Comparison of ENCODE assay signal across 1 cellular context in the genomic region with DNA sequence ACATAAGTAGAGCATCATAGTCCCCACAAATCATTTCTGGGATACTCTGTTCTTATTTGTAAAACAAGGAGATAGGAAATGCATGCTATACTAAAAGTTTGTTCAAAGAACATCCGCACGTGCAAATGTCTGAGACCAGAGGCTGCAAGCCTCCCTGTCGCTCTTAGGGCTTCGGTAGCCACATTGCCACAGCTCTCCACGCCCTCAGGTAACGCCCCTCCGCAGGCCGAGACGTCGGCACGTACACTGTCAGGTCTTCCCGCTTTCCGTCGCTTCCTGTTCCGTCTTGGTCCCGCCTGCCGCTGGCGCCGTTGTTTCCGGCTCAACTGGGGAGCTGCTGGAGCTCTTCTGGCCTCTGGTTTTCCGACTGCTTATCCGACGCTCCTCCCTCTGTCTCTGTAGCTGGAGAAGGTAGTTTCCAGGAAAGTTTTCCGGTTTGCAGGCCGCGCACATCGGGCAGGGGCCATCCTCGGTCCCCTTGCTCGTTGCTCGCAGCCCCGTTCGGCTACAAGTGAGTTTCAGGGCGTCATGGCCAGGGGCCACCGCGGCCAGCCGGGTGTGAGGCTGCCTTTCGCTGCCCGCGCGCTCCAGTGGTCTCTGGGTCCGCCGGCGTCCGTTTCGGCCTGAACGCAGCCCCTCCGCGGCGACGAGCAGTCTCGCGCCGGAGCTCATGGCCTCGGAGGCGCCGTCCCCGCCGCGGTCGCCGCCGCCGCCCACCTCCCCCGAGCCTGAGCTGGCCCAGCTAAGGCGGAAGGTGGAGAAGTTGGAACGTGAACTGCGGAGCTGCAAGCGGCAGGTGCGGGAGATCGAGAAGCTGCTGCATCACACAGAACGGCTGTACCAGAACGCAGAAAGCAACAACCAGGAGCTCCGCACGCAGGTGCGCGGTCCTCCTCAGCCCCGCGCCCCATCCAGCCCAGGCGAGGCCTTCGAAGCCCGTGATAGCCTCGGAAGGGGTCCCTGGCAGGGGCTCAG.
TF ChIP-seq lines count a peak whose summit lies in the region.

A gene with protein sequence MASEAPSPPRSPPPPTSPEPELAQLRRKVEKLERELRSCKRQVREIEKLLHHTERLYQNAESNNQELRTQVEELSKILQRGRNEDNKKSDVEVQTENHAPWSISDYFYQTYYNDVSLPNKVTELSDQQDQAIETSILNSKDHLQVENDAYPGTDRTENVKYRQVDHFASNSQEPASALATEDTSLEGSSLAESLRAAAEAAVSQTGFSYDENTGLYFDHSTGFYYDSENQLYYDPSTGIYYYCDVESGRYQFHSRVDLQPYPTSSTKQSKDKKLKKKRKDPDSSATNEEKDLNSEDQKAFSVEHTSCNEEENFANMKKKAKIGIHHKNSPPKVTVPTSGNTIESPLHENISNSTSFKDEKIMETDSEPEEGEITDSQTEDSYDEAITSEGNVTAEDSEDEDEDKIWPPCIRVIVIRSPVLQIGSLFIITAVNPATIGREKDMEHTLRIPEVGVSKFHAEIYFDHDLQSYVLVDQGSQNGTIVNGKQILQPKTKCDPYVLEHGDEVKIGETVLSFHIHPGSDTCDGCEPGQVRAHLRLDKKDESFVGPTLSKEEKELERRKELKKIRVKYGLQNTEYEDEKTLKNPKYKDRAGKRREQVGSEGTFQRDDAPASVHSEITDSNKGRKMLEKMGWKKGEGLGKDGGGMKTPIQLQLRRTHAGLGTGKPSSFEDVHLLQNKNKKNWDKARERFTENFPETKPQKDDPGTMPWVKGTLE (plus strand): TSS at position 308 of the 975 bp plus-strand sequence. CDS start 363 bp downstream, at position 671.

TF ChIP-seq in K562, 482 proteins besides CTCF, POLR2A, EP300 and RAD21 (continued from another document and continues in another):
- TF ChIP-seq, protein P1, sequence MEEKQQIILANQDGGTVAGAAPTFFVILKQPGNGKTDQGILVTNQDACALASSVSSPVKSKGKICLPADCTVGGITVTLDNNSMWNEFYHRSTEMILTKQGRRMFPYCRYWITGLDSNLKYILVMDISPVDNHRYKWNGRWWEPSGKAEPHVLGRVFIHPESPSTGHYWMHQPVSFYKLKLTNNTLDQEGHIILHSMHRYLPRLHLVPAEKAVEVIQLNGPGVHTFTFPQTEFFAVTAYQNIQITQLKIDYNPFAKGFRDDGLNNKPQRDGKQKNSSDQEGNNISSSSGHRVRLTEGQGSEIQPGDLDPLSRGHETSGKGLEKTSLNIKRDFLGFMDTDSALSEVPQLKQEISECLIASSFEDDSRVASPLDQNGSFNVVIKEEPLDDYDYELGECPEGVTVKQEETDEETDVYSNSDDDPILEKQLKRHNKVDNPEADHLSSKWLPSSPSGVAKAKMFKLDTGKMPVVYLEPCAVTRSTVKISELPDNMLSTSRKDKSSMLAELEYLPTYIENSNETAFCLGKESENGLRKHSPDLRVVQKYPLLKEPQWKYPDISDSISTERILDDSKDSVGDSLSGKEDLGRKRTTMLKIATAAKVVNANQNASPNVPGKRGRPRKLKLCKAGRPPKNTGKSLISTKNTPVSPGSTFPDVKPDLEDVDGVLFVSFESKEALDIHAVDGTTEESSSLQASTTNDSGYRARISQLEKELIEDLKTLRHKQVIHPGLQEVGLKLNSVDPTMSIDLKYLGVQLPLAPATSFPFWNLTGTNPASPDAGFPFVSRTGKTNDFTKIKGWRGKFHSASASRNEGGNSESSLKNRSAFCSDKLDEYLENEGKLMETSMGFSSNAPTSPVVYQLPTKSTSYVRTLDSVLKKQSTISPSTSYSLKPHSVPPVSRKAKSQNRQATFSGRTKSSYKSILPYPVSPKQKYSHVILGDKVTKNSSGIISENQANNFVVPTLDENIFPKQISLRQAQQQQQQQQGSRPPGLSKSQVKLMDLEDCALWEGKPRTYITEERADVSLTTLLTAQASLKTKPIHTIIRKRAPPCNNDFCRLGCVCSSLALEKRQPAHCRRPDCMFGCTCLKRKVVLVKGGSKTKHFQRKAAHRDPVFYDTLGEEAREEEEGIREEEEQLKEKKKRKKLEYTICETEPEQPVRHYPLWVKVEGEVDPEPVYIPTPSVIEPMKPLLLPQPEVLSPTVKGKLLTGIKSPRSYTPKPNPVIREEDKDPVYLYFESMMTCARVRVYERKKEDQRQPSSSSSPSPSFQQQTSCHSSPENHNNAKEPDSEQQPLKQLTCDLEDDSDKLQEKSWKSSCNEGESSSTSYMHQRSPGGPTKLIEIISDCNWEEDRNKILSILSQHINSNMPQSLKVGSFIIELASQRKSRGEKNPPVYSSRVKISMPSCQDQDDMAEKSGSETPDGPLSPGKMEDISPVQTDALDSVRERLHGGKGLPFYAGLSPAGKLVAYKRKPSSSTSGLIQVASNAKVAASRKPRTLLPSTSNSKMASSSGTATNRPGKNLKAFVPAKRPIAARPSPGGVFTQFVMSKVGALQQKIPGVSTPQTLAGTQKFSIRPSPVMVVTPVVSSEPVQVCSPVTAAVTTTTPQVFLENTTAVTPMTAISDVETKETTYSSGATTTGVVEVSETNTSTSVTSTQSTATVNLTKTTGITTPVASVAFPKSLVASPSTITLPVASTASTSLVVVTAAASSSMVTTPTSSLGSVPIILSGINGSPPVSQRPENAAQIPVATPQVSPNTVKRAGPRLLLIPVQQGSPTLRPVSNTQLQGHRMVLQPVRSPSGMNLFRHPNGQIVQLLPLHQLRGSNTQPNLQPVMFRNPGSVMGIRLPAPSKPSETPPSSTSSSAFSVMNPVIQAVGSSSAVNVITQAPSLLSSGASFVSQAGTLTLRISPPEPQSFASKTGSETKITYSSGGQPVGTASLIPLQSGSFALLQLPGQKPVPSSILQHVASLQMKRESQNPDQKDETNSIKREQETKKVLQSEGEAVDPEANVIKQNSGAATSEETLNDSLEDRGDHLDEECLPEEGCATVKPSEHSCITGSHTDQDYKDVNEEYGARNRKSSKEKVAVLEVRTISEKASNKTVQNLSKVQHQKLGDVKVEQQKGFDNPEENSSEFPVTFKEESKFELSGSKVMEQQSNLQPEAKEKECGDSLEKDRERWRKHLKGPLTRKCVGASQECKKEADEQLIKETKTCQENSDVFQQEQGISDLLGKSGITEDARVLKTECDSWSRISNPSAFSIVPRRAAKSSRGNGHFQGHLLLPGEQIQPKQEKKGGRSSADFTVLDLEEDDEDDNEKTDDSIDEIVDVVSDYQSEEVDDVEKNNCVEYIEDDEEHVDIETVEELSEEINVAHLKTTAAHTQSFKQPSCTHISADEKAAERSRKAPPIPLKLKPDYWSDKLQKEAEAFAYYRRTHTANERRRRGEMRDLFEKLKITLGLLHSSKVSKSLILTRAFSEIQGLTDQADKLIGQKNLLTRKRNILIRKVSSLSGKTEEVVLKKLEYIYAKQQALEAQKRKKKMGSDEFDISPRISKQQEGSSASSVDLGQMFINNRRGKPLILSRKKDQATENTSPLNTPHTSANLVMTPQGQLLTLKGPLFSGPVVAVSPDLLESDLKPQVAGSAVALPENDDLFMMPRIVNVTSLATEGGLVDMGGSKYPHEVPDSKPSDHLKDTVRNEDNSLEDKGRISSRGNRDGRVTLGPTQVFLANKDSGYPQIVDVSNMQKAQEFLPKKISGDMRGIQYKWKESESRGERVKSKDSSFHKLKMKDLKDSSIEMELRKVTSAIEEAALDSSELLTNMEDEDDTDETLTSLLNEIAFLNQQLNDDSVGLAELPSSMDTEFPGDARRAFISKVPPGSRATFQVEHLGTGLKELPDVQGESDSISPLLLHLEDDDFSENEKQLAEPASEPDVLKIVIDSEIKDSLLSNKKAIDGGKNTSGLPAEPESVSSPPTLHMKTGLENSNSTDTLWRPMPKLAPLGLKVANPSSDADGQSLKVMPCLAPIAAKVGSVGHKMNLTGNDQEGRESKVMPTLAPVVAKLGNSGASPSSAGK (IDR thresholded peaks at IDR 0.05): peak; percentile 96
- TF ChIP-seq IRF2 (CRISPR knock-in tag; IDR thresholded peaks at IDR 0.05) (no peak), SREBF1 (IDR thresholded peaks at IDR 0.05; ENCODE audit: borderline replicate concordance, low read depth, low read length) (no peak), RCOR1 (IDR thresholded peaks at IDR 0.05; ENCODE audit: borderline replicate concordance in 1 of 2, low read depth in 2 of 2, low read length in 2 of 2) (peak in 1 of 2 experiments; percentile 22; a peak in 1 of 4 replicates), ARHGAP35 (IDR thresholded peaks at IDR 0.05; ENCODE audit: partially characterized antibody) (no peak), ZNF146 (CRISPR knock-in tag; IDR thresholded peaks at IDR 0.05; ENCODE audit: unreplicated experiment) (no peak), NFIC (IDR thresholded peaks at IDR 0.05) (0 out of 2 replicates have a peak, but pooled peaks have one; percentile 17), CBX8 (IDR thresholded peaks at IDR 0.05; ENCODE audit: borderline replicate concordance, extremely low read depth, low read depth, low read length, poor library complexity, severe bottlenecking) (no peak), DDX20 (tag; IDR thresholded peaks at IDR 0.05; ENCODE audit: low read depth) (no peak), NR1H2 (CRISPR knock-in tag; IDR thresholded peaks at IDR 0.05) (no peak), JUN (IDR thresholded peaks at IDR 0.05; ENCODE audit: borderline replicate concordance, low read depth, low read length) (peak; percentile 34; the same call in 1 of the 2 replicates), JUN (CRISPR knock-in tag; IDR thresholded peaks at IDR 0.05; ENCODE audit: borderline replicate concordance) (no peak), ZFP36 (IDR thresholded peaks at IDR 0.05; ENCODE audit: low read depth, low read length, partially characterized antibody) (peak; percentile 35), ZNF75A (CRISPR knock-in tag; IDR thresholded peaks at IDR 0.05) (no peak), RBM34 (IDR thresholded peaks at IDR 0.05; ENCODE audit: borderline replicate concordance, insufficient read depth, low read length) (no peak)
- TF ChIP-seq, protein P2, sequence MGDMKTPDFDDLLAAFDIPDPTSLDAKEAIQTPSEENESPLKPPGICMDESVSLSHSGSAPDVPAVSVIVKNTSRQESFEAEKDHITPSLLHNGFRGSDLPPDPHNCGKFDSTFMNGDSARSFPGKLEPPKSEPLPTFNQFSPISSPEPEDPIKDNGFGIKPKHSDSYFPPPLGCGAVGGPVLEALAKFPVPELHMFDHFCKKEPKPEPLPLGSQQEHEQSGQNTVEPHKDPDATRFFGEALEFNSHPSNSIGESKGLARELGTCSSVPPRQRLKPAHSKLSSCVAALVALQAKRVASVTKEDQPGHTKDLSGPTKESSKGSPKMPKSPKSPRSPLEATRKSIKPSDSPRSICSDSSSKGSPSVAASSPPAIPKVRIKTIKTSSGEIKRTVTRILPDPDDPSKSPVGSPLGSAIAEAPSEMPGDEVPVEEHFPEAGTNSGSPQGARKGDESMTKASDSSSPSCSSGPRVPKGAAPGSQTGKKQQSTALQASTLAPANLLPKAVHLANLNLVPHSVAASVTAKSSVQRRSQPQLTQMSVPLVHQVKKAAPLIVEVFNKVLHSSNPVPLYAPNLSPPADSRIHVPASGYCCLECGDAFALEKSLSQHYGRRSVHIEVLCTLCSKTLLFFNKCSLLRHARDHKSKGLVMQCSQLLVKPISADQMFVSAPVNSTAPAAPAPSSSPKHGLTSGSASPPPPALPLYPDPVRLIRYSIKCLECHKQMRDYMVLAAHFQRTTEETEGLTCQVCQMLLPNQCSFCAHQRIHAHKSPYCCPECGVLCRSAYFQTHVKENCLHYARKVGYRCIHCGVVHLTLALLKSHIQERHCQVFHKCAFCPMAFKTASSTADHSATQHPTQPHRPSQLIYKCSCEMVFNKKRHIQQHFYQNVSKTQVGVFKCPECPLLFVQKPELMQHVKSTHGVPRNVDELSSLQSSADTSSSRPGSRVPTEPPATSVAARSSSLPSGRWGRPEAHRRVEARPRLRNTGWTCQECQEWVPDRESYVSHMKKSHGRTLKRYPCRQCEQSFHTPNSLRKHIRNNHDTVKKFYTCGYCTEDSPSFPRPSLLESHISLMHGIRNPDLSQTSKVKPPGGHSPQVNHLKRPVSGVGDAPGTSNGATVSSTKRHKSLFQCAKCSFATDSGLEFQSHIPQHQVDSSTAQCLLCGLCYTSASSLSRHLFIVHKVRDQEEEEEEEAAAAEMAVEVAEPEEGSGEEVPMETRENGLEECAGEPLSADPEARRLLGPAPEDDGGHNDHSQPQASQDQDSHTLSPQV (IDR thresholded peaks at IDR 0.05): peak; percentile 67
- TF ChIP-seq, protein P3, sequence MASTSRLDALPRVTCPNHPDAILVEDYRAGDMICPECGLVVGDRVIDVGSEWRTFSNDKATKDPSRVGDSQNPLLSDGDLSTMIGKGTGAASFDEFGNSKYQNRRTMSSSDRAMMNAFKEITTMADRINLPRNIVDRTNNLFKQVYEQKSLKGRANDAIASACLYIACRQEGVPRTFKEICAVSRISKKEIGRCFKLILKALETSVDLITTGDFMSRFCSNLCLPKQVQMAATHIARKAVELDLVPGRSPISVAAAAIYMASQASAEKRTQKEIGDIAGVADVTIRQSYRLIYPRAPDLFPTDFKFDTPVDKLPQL (IDR thresholded peaks at IDR 0.05; ENCODE audit: extremely low read depth, insufficient read length): no peak
- TF ChIP-seq, protein P4, sequence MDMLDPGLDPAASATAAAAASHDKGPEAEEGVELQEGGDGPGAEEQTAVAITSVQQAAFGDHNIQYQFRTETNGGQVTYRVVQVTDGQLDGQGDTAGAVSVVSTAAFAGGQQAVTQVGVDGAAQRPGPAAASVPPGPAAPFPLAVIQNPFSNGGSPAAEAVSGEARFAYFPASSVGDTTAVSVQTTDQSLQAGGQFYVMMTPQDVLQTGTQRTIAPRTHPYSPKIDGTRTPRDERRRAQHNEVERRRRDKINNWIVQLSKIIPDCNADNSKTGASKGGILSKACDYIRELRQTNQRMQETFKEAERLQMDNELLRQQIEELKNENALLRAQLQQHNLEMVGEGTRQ (CRISPR knock-in tag; IDR thresholded peaks at IDR 0.05): no peak
- TF ChIP-seq, protein P5, sequence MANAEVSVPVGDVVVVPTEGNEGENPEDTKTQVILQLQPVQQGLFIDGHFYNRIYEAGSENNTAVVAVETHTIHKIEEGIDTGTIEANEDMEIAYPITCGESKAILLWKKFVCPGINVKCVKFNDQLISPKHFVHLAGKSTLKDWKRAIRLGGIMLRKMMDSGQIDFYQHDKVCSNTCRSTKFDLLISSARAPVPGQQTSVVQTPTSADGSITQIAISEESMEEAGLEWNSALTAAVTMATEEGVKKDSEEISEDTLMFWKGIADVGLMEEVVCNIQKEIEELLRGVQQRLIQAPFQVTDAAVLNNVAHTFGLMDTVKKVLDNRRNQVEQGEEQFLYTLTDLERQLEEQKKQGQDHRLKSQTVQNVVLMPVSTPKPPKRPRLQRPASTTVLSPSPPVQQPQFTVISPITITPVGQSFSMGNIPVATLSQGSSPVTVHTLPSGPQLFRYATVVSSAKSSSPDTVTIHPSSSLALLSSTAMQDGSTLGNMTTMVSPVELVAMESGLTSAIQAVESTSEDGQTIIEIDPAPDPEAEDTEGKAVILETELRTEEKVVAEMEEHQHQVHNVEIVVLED (CRISPR knock-in tag; IDR thresholded peaks at IDR 0.05): peak; percentile 92
- TF ChIP-seq, protein P6, sequence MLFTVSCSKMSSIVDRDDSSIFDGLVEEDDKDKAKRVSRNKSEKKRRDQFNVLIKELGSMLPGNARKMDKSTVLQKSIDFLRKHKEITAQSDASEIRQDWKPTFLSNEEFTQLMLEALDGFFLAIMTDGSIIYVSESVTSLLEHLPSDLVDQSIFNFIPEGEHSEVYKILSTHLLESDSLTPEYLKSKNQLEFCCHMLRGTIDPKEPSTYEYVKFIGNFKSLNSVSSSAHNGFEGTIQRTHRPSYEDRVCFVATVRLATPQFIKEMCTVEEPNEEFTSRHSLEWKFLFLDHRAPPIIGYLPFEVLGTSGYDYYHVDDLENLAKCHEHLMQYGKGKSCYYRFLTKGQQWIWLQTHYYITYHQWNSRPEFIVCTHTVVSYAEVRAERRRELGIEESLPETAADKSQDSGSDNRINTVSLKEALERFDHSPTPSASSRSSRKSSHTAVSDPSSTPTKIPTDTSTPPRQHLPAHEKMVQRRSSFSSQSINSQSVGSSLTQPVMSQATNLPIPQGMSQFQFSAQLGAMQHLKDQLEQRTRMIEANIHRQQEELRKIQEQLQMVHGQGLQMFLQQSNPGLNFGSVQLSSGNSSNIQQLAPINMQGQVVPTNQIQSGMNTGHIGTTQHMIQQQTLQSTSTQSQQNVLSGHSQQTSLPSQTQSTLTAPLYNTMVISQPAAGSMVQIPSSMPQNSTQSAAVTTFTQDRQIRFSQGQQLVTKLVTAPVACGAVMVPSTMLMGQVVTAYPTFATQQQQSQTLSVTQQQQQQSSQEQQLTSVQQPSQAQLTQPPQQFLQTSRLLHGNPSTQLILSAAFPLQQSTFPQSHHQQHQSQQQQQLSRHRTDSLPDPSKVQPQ (CRISPR knock-in tag; IDR thresholded peaks at IDR 0.05; ENCODE audit: borderline replicate concordance): no peak
